In genomic region chr11:44889266-44889665, GRCh38 we compare ENCODE assay signal across 25 cellular contexts.
DNase-seq lines count a peak whose midpoint lies in the region; ATAC-seq, FAIRE-seq and TF ChIP-seq lines count a peak whose summit lies in the region.
"Had no signal": no experiment of that assay in that cellular context is flagged by ENCODE, and none has a peak within 500 bp of the region (broad histone marks: within the 10 kb centered on the region; RNA-seq: fewer than 3 reads in every experiment).

No MANE protein-coding gene starts in this region.

- DNase-seq in GM03348 (ENCODE audit: low spot score) (peak; percentile 72), NCI-H226 (peak; percentile 25), hepatic stellate cell (ENCODE audit: low spot score) (peak; percentile 54), GM12892 (ENCODE audit: insufficient read length) (no peak), NCI-H524 (lab: John Stamatoyannopoulos, UW) (no peak), NCI-H2171 (lab: John Stamatoyannopoulos, UW) (no peak), left ventricle myocardium superior (no peak)
- DNase-seq: activated CD8-positive, alpha-beta T cell treated with anti-CD3 and anti-CD28 coated beads, Interleukin-2, amount 10 ng/mL, durations not matched to agents 7 days and 5 days; activated naive CD4-positive, alpha-beta T cell treated with anti-CD3 and anti-CD28 coated beads, Interleukin-2, amount 10 ng/mL, durations not matched to agents 7 days and 5 days; AML-193; brain microvascular endothelial cell; CD4-positive, alpha-beta memory T cell; cerebellar nuclear complex; foreskin fibroblast; heart right ventricle; KBM-7; NCI-H1930; NCI-H526 treated with DMSO at 0.1 percent for 48 hours; SHP77 treated with DMSO at 0.1 percent for 48 hours; stimulated activated CD4-positive, alpha-beta T cell treated with anti-CD3 and anti-CD28 coated beads, Interleukin-15, amount 100 ng/mL, for 24 hours; stimulated activated CD4-positive, alpha-beta T cell treated with anti-CD3 and anti-CD28 coated beads, Interleukin-4, amount 100 ng/mL, for 4 hours; transverse colon had no signal

- intact Hi-C loops in left ventricle myocardium superior (cut with micrococcal nuclease), result no loop called here

- no peak for TF ChIP-seq POLR2A in GM12892 (IDR thresholded peaks at IDR 0.05; ENCODE audit: low read depth, low read length)

- no peak for ATAC-seq in left ventricle myocardium superior
- ATAC-seq: activated CD8-positive, alpha-beta T cell treated with anti-CD3 and anti-CD28 coated beads, Interleukin-2, amount 10 ng/mL, durations not matched to agents 7 days and 5 days; activated T-helper 17 cell treated with anti-CD3 and anti-CD28 coated beads, Interleukin-2, amount 50 U/mL, for 72 hours; esophagus mucosa; Panc1 had no signal

- FAIRE-seq in GM12892 (lab: Jason Lieb, UNC), result no peak

Comparison
In these comparisons a context has a peak if more than half of its experiments do, and no peak if none do; other contexts are left out.
1. DNase-seq: peak in GM03348 (single experiment), NCI-H226 (single experiment) and hepatic stellate cell (single experiment); none in GM12892 (single experiment), NCI-H524 (0 of 2), NCI-H2171 (single experiment) and left ventricle myocardium superior (single experiment).